Comparison of ENCODE assay signal across 11 cellular contexts in the genomic region with DNA sequence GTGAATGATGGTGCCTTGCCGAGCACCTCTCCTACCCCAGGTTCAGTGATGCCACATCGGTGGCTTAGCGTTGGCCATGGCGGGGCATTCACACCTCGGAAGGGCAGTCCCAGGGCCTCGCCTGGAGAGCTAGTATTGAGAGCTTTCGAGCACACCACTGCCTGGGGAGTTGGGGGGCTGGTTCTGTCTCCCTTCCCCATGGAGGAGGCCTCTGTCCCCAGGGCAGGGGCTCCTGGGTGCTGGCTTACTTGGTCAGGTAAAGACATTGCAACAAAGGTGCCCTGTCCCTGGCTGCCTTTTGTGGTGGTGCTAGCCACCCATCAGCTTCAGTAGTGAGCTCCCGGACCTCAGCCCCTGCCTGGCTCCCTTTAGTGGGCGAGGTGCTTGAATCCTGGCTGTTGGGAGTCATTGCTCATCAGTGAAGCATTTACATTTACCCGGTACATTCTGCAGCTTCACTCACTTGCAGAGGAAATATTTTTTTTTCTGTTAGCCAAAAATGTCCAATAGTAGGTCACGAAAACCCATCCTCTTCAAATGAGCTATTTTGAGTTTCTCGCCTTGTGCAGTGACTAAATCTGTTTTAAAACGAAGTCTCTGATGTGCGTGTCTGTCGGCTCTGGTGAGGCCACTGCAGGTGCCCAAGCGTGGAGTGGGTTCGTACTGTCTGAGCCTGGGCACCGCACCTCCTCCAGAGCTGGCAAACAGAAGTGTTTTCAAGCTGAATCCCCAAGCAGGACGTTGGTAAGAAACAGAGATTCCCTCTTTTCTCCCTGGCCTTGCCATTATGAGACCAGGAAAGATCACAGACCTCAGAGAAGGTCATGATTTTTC.
DNase-seq lines count a peak whose midpoint lies in the region; ATAC-seq and TF ChIP-seq lines count a peak whose summit lies in the region.
"Had no signal": no experiment of that assay in that cellular context is flagged by ENCODE, and none has a peak within 500 bp of the region (broad histone marks: within the 10 kb centered on the region; RNA-seq: fewer than 3 reads in every experiment).

No MANE protein-coding gene starts in this region.

- ATAC-seq in GM18870 (IDR thresholded peaks at IDR 0.05; ENCODE audit: unreplicated experiment) = no peak
- ATAC-seq: activated T-cell treated with anti-CD3 and anti-CD28 coated beads, Interleukin-2, amount 50 U/mL, for 4 hours had no signal

- H2BK15ac ChIP-seq in mesenchymal stem cell (ENCODE audit: low read depth, poor library complexity, severe bottlenecking) = no peak overlapping the region

- H3K4me3 ChIP-seq in Karpas-422 (ENCODE audit: low read length) = no peak overlapping the region
- no peak overlapping the region for H3K4me3 ChIP-seq in dorsolateral prefrontal cortex
- H3K4me3 ChIP-seq in mesenchymal stem cell (ENCODE audit: insufficient read depth in 1 of 2, low read depth in 1 of 2, low read length in 2 of 2) = no peak overlapping the region
- no peak overlapping the region for H3K4me3 ChIP-seq in tibial artery

- peaks cover 53% of the 10 kb centered on the region for H3K4me1 ChIP-seq in Karpas-422 (ENCODE audit: low read length)
- H3K4me1 ChIP-seq in mesenchymal stem cell (ENCODE audit: control insufficient read depth, insufficient read depth, low read depth, low read length) = peaks cover 13% of the 10 kb centered on the region
- peaks cover 10 to 98% (median 76%) of the 10 kb centered on the region in 4 donors for H3K4me1 ChIP-seq in tibial artery

- H3K27me3 ChIP-seq in Karpas-422 (ENCODE audit: low read length) (no peaks in the 10 kb centered on the region), dorsolateral prefrontal cortex (no peaks in the 10 kb centered on the region), mesenchymal stem cell (ENCODE audit: control insufficient read depth in 1 of 2, insufficient read depth in 1 of 2, low read length in 2 of 2) (no peaks in the 10 kb centered on the region), tibial artery (no peaks in the 10 kb centered on the region)

- H3K79me1 ChIP-seq in mesenchymal stem cell (replicated peaks; ENCODE audit: low read length, poor library complexity, severe bottlenecking) = peaks cover 44% of the 10 kb centered on the region

- intact Hi-C loops in dorsolateral prefrontal cortex (cut with DNase I) (loop anchor here (2.0 to 10.0 kb wide), 3 partner anchors 46 to 238 kb away; a partner anchor contains a TSS), tibial artery (cut with DNase I; ENCODE audit: low total_unique reads) (loop anchor here (10.0 kb wide), 1 partner anchor 58 kb away; no protein-coding TSS in a partner anchor)

- no peak overlapping the region for H2AK5ac ChIP-seq in mesenchymal stem cell (ENCODE audit: low read length, severe bottlenecking)

- no peak overlapping the region for H3K23ac ChIP-seq in mesenchymal stem cell (ENCODE audit: low read length in 2 of 2)

- no peak overlapping the region for H4K91ac ChIP-seq in mesenchymal stem cell (ENCODE audit: low read length)

- H3K4me2 ChIP-seq in Karpas-422 (ENCODE audit: low read depth, low read length, poor library complexity, severe bottlenecking) (peak overlapping the region; percentile 12), mesenchymal stem cell (ENCODE audit: low read length, poor library complexity, severe bottlenecking) (no peak overlapping the region)

- no peak overlapping the region for H2BK5ac ChIP-seq in mesenchymal stem cell (ENCODE audit: low read depth, low read length, poor library complexity, severe bottlenecking)

- no peak for DNase-seq in Karpas-422
- DNase-seq in dorsolateral prefrontal cortex = peak in 6 of 10 donors; percentile 58 to 81 (median 74)
- DNase-seq in mesenchymal stem cell = peak; percentile 34
- DNase-seq in tibial artery = peak in 1 of 2 donors; percentile 67
- no peak for DNase-seq in Ammon's horn (ENCODE audit: low spot score)
- no peak for DNase-seq in SHP77 (lab: John Stamatoyannopoulos, UW)
- DNase-seq: activated T-cell treated with anti-CD3 and anti-CD28 coated beads, Interleukin-2, amount 50 U/mL, for 4 hours; DMS79 treated with DMSO at 0.1 percent for 48 hours; islet precursor cell; T-helper 9 cell had no signal

- no peaks in the 10 kb centered on the region for H3K79me2 ChIP-seq in Karpas-422 (ENCODE audit: low read length)

- no peak overlapping the region for H2BK120ac ChIP-seq in mesenchymal stem cell (ENCODE audit: low read depth, low read length)

- WGBS in mesenchymal stem cell = 73% methylated on average over 19 of the region's 19 CpGs

- no peaks in the 10 kb centered on the region for H3K9me2 ChIP-seq in Karpas-422 (replicated peaks; ENCODE audit: insufficient read depth, low read length)

- H3K4ac ChIP-seq in mesenchymal stem cell (ENCODE audit: low read depth in 1 of 2, low read length in 2 of 2) = no peak overlapping the region

- H3K14ac ChIP-seq in mesenchymal stem cell (ENCODE audit: low read length in 2 of 2) = no peak overlapping the region

- H4K8ac ChIP-seq in mesenchymal stem cell (ENCODE audit: low read length) = no peak overlapping the region

- H3K27ac ChIP-seq in Karpas-422 (ENCODE audit: low read length) (no peak overlapping the region), dorsolateral prefrontal cortex (peak overlapping the region in 57 of 59 donors; percentile 29 to 96 (median 84)), mesenchymal stem cell (ENCODE audit: low read length, poor library complexity, severe bottlenecking) (no peak overlapping the region), tibial artery (peak overlapping the region; percentile 89 to 94)

- no peak overlapping the region for H2BK12ac ChIP-seq in mesenchymal stem cell (ENCODE audit: low read length in 2 of 2)

- H3K18ac ChIP-seq in mesenchymal stem cell (ENCODE audit: low read depth in 1 of 2, low read length in 2 of 2) = no peak overlapping the region

- H3K36me3 ChIP-seq in Karpas-422 (ENCODE audit: insufficient read depth, low read length) (no peaks in the 10 kb centered on the region), mesenchymal stem cell (ENCODE audit: control insufficient read depth in 1 of 2, insufficient read depth in 2 of 2, low read depth in 1 of 2, low read length in 2 of 2) (peaks cover 0 to 4% of the 10 kb centered on the region in 2 experiments), tibial artery (no peaks in the 10 kb centered on the region)

- H2AFZ ChIP-seq in Karpas-422 (ENCODE audit: low read length) = no peak overlapping the region
- H2AFZ ChIP-seq in mesenchymal stem cell (ENCODE audit: low read depth, low read length) = no peak overlapping the region

- H4K20me1 ChIP-seq in Karpas-422 (ENCODE audit: insufficient read depth, low read depth, low read length) = peaks cover 31% of the 10 kb centered on the region

- H3K9ac ChIP-seq in Karpas-422 (ENCODE audit: low read length) (no peak overlapping the region), mesenchymal stem cell (ENCODE audit: low read length) (no peak overlapping the region)

- H3K9me3 ChIP-seq in Karpas-422 (ENCODE audit: low read length) (no peaks in the 10 kb centered on the region), mesenchymal stem cell (ENCODE audit: control insufficient read depth, low read length) (no peaks in the 10 kb centered on the region), tibial artery (no peaks in the 10 kb centered on the region)

- TF ChIP-seq CTCF in dorsolateral prefrontal cortex (IDR thresholded peaks at IDR 0.05 in 54 of 56, conservative IDR thresholded peaks at IDR 0.05 in 2 of 56; ENCODE audit: low read depth in 1 of 56, partially characterized antibody in 56 of 56) (no peak), tibial artery (IDR thresholded peaks at IDR 0.05) (no peak)

Comparison
In these comparisons a context has a peak if more than half of its experiments do, and no peak if none do; other contexts are left out.
1. DNase-seq: peak in dorsolateral prefrontal cortex (6 of 10) and mesenchymal stem cell (single experiment); none in Karpas-422 (single experiment), Ammon's horn (single experiment) and SHP77 (0 of 2).
2. H3K27ac ChIP-seq: peak in dorsolateral prefrontal cortex (57 of 59) and tibial artery (2 of 2); none in Karpas-422 (single experiment) and mesenchymal stem cell (single experiment).